Comparison of ENCODE assay signal across 32 cellular contexts in genomic region chr5:56461584-56461983, GRCh38.
"Had no signal": no experiment of that assay in that cellular context is flagged by ENCODE, and none has a peak within 500 bp of the region (broad histone marks: within the 10 kb centered on the region; RNA-seq: fewer than 3 reads in every experiment).

No MANE protein-coding gene starts in this region.

- H3K36me3 ChIP-seq: adrenal gland, cardiac muscle cell had no signal

- H3K9me3 ChIP-seq: adrenal gland had no signal

- H3K4me3 ChIP-seq: adrenal gland, cardiac muscle cell had no signal

- DNase-seq: activated B cell treated with CpG ODN at 0.5 μM for 24 hours; activated CD4-positive, alpha-beta memory T cell treated with anti-CD3 and anti-CD28 coated beads for 36 hours; activated CD4-positive, alpha-beta T cell treated with anti-CD3 and anti-CD28 coated beads for 4 hours; activated CD4-positive, alpha-beta T cell treated with anti-CD3 and anti-CD28 coated beads, Interleukin-2, amount 10 ng/mL, durations not matched to agents 24 days and 14 days; activated CD4-positive, alpha-beta T cell treated with anti-CD3 and anti-CD28 coated beads, Interleukin-2, amount 50 U/mL, for 1 hour; activated CD4-positive, alpha-beta T cell treated with anti-CD3 and anti-CD28 coated beads, Interleukin-2, amount 50 U/mL, for 4 hours; activated CD4-positive, CD25-positive, alpha-beta regulatory T cell treated with anti-CD3 and anti-CD28 coated beads, Interleukin-2, amount 50 U/mL, for 72 hours; activated CD8-positive, alpha-beta memory T cell treated with anti-CD3 and anti-CD28 coated beads, Interleukin-2, amount 50 U/mL, for 4 hours; activated CD8-positive, alpha-beta T cell treated with anti-CD3 and anti-CD28 coated beads for 36 hours; activated effector memory CD4-positive, alpha-beta T cell treated with anti-CD3 and anti-CD28 coated beads, Interleukin-2, amount 50 U/mL, for 16 hours; activated gamma-delta T cell treated with Interleukin-2 at 50 U/mL for 16 hours; activated naive CD4-positive, alpha-beta T cell; activated naive CD4-positive, alpha-beta T cell treated with anti-CD3 and anti-CD28 coated beads for 36 hours; activated naive CD4-positive, alpha-beta T cell treated with anti-CD3 and anti-CD28 coated beads, Interleukin-2, amount 50 U/mL, for 16 hours; activated naive CD8-positive, alpha-beta T cell treated with anti-CD3 and anti-CD28 coated beads for 36 hours; activated T-cell treated with anti-CD3 and anti-CD28 coated beads for 4 hours; activated T-cell treated with anti-CD3 and anti-CD28 coated beads, Interleukin-2, amount 50 U/mL, for 1 hour; activated T-cell treated with anti-CD3 and anti-CD28 coated beads, Interleukin-2, amount 50 U/mL, for 4 hours; activated T-cell treated with anti-CD3 and anti-CD28 coated beads, Interleukin-2, amount 50 U/mL, for 72 hours; adrenal gland; amniotic stem cell; aorta; caudate nucleus; cerebellar nuclear complex; T-cell; T-helper 17 cell; T1000 had no signal

- H3K27ac ChIP-seq: adrenal gland, cardiac muscle cell had no signal

- H3K27me3 ChIP-seq: adrenal gland, cardiac muscle cell had no signal

- ATAC-seq: activated CD8-positive, alpha-beta T cell treated with anti-CD3 and anti-CD28 coated beads for 36 hours; activated naive CD4-positive, alpha-beta T cell treated with anti-CD3 and anti-CD28 coated beads, Interleukin-2, amount 50 U/mL, for 72 hours; activated T-cell treated with anti-CD3 and anti-CD28 coated beads, Interleukin-2, amount 50 U/mL, for 4 hours; activated T-cell treated with anti-CD3 and anti-CD28 coated beads, Interleukin-2, amount 50 U/mL, for 72 hours; activated T-helper 17 cell treated with anti-CD3 and anti-CD28 coated beads, Interleukin-2, amount 50 U/mL, for 72 hours; T-cell; T-helper 17 cell had no signal

- FAIRE-seq: bronchial epithelial cell, TTC549 had no signal
